In the genomic region with DNA sequence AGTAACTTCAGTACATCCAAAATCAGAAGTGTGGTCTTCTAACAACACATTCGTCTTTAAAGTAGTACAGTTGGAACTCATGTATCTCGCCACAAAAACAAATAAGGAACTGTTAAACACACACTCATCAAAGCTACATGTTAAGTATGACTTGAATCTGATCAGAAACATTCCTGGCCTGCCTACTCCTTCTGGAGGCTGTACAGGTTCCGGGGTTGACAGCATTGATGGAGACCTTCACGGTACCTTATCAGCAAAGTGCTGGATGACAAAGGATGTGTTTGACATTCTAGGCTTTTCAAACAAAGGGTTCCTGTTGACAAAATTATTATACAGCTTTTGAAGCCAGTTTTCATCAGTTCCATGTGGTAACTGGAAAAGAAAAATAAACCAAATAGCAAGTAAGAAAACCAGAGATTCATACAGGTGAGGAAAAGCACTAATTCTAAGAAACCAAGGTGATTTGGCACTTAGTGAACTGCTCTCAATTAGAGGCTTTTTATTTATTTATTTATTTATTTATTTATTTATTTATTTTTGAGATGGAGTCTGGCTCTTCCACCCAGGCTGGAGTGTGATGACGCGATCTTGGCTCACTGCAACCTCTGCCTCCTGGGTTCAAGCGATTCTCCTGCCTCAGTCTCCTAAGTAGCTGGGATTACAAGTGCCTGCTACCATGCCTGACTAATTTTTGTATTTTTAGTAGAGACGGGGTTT, we compare ENCODE assay signal across 27 cellular contexts. TPM values are rescaled to one million over a fixed set of nuclear protein-coding genes. Genes with fewer than 3 reads are reported as not detected.
DNase-seq lines count a peak whose midpoint lies in the region; ATAC-seq and TF ChIP-seq lines count a peak whose summit lies in the region.
"Had no signal": no experiment of that assay in that cellular context is flagged by ENCODE, and none has a peak within 500 bp of the region (broad histone marks: within the 10 kb centered on the region; RNA-seq: fewer than 3 reads in every experiment).

No MANE protein-coding gene starts in this region.

- H3K79me2 ChIP-seq in PC-3 (ENCODE audit: low read length) (no peaks in the 10 kb centered on the region), hepatocyte (no peaks in the 10 kb centered on the region), smooth muscle cell (ENCODE audit: low read depth) (no peaks in the 10 kb centered on the region)

- H3K4me3 ChIP-seq in PC-3 (ENCODE audit: low read length) (no peak overlapping the region), hepatocyte (no peak overlapping the region), smooth muscle cell (no peak overlapping the region)
- H3K4me3 ChIP-seq: colonic mucosa, K562, thyroid gland had no signal

- H3K4me2 ChIP-seq in PC-3 (ENCODE audit: low read length) (peak overlapping the region; percentile 23), hepatocyte (no peak overlapping the region), smooth muscle cell (no peak overlapping the region)

- peaks cover 4% of the 10 kb centered on the region for H3F3A ChIP-seq in PC-3 (ENCODE audit: low read length, unreplicated experiment)
- no peaks in the 10 kb centered on the region for H3F3A ChIP-seq in smooth muscle cell (ENCODE audit: low read depth)

- H3K27ac ChIP-seq in PC-3 (ENCODE audit: low read length), result peak overlapping the region; percentile 95
- H3K27ac ChIP-seq in hepatocyte, result peak overlapping the region; percentile 57
- H3K27ac ChIP-seq in smooth muscle cell (ENCODE audit: low read depth), result peak overlapping the region; percentile 15
- H3K27ac ChIP-seq: colonic mucosa, neutrophil had no signal

- peaks cover 53% of the 10 kb centered on the region for H3K4me1 ChIP-seq in PC-3 (ENCODE audit: insufficient read depth, low read length)
- H3K4me1 ChIP-seq in hepatocyte (ENCODE audit: insufficient read depth), result no peaks in the 10 kb centered on the region
- H3K4me1 ChIP-seq in smooth muscle cell (ENCODE audit: low read depth), result peaks cover 2% of the 10 kb centered on the region
- H3K4me1 ChIP-seq: colonic mucosa had no signal

- intact Hi-C loops in PC-3 (cut with micrococcal nuclease), result no loop called here

- H3K9me3 ChIP-seq in PC-3 (ENCODE audit: low read length) (no peaks in the 10 kb centered on the region), hepatocyte (ENCODE audit: low read depth) (no peaks in the 10 kb centered on the region), smooth muscle cell (replicated peaks; ENCODE audit: low read depth) (no peaks in the 10 kb centered on the region)
- H3K9me3 ChIP-seq: colonic mucosa, neutrophil, thyroid gland had no signal

- peak; percentile 79 for DNase-seq in DMS53 treated with DMSO at 0.1 percent for 48 hours (lab: John Stamatoyannopoulos, UW; ENCODE audit: unreplicated experiment)
- DNase-seq in PC-3, result no peak
- DNase-seq in hepatocyte (ENCODE audit: low spot score), result no peak
- no peak for DNase-seq in smooth muscle cell (lab: John Stamatoyannopoulos, UW; ENCODE audit: unreplicated experiment)
- no peak for DNase-seq in NCI-H1436 (lab: John Stamatoyannopoulos, UW)
- DNase-seq in activated naive CD4-positive, alpha-beta T cell treated with Interleukin-2 at 50 U/mL for 16 hours, result no peak
- DNase-seq in left lobe of liver (ENCODE audit: low spot score), result no peak
- DNase-seq: activated CD4-positive, alpha-beta memory T cell treated with anti-CD3 and anti-CD28 coated beads for 36 hours; activated CD8-positive, alpha-beta memory T cell treated with anti-CD3 and anti-CD28 coated beads, Interleukin-2, amount 50 U/mL, for 4 hours; activated naive CD4-positive, alpha-beta T cell treated with anti-CD3 and anti-CD28 coated beads for 36 hours; amniotic stem cell; DMS79 treated with DMSO at 0.1 percent for 48 hours; effector CD4-positive, alpha-beta T cell; GF-D8; left ventricle myocardium superior; NCI-H1105 treated with DMSO at 0.1 percent for 48 hours; NCI-H345; posterior cingulate gyrus; right cardiac atrium; SHP77 treated with DMSO at 0.1 percent for 48 hours; stimulated activated CD4-positive, alpha-beta T cell treated with anti-CD3 and anti-CD28 coated beads, Interleukin-2, amount 100 ng/mL, for 48 hours; T-helper 2 cell; thyroid gland had no signal

- H2AFZ ChIP-seq in PC-3 (ENCODE audit: low read length) (no peak overlapping the region), hepatocyte (no peak overlapping the region), smooth muscle cell (ENCODE audit: low read depth) (no peak overlapping the region)

- H3K36me3 ChIP-seq in PC-3 (ENCODE audit: low read depth, low read length) (peaks cover 26% of the 10 kb centered on the region), hepatocyte (replicated peaks; ENCODE audit: insufficient read depth, low read depth) (no peaks in the 10 kb centered on the region), smooth muscle cell (ENCODE audit: low read depth) (no peaks in the 10 kb centered on the region)
- H3K36me3 ChIP-seq: colonic mucosa, neutrophil had no signal

- H3K27me3 ChIP-seq in PC-3 (ENCODE audit: low read length) (no peaks in the 10 kb centered on the region), hepatocyte (no peaks in the 10 kb centered on the region), smooth muscle cell (ENCODE audit: low read depth) (no peaks in the 10 kb centered on the region)
- H3K27me3 ChIP-seq: colonic mucosa, thyroid gland had no signal

- TF ChIP-seq CTCF in PC-3 (conservative IDR thresholded peaks at IDR 0.05; ENCODE audit: low read depth, low read length) (no peak), hepatocyte (IDR thresholded peaks at IDR 0.05; ENCODE audit: poor library complexity) (no peak), smooth muscle cell (IDR thresholded peaks at IDR 0.05; ENCODE audit: borderline replicate concordance, insufficient read depth, poor library complexity, severe bottlenecking) (no peak)

- no peak for ATAC-seq in PC-3
- no peak for ATAC-seq in left lobe of liver
- ATAC-seq: K562 had no signal

- no peaks in the 10 kb centered on the region for H3K9me2 ChIP-seq in PC-3 (replicated peaks; ENCODE audit: low read length)
- no peaks in the 10 kb centered on the region for H3K9me2 ChIP-seq in hepatocyte (replicated peaks; ENCODE audit: insufficient read depth)

- BruUV-seq in PC-3 (replicated peaks; lab: Mats Ljungman, UMichigan), result no TSS peak

- H4K20me1 ChIP-seq in PC-3 (ENCODE audit: low read length) (no peaks in the 10 kb centered on the region), hepatocyte (ENCODE audit: insufficient read depth, poor library complexity, severe bottlenecking) (no peaks in the 10 kb centered on the region), smooth muscle cell (ENCODE audit: low read depth) (no peaks in the 10 kb centered on the region)

- CTCF ChIA-PET in PC-3 (lab: Charles Lee), result interaction anchor here (0.6 kb wide), 1 partner anchor 36 kb away, joined by 3 read pairs; no protein-coding TSS in a partner anchor

- POLR2A ChIA-PET in PC-3 (lab: Charles Lee; ENCODE audit: unreplicated experiment), result interaction anchor here (0.6 kb wide), 1 partner anchor 11 kb away, joined by 4 read pairs; no protein-coding TSS in a partner anchor

- no peak overlapping the region for H3K9ac ChIP-seq in PC-3 (ENCODE audit: low read length)
- no peak overlapping the region for H3K9ac ChIP-seq in smooth muscle cell (ENCODE audit: low read depth)

- 73% methylated on average over 8 of the region's 8 CpGs for WGBS in hepatocyte (ENCODE audit: low lambda C conversion rate, missing lambda C conversion rate)
- 71% methylated on average over 8 of the region's 8 CpGs for WGBS in smooth muscle cell (ENCODE audit: low lambda C conversion rate)

RNA-seq across cellular contexts. Expression of gene MYO5C, which starts 44.3 kb away (rescaled TPM):
- 16.7 and 17.7 TPM in 2 replicates for total RNA-seq in PC-3 (2014; rRNA removed)
- 15.7 and 18.2 TPM in 2 replicates for total RNA-seq in hepatocyte
- 6.7 and 10.2 TPM in 2 replicates for polyA plus RNA-seq in hepatocyte
- 1.5 TPM in 2 replicates for total RNA-seq in smooth muscle cell
- polyA plus RNA-seq in smooth muscle cell, result 0.26 and 0.69 TPM in 2 replicates
- total RNA-seq in left lobe of liver, result 6.3 TPM
- total RNA-seq: HT1080 had no signal

Comparison
In these comparisons a context has a peak if more than half of its experiments do, and no peak if none do; other contexts are left out.
1. H3K27ac ChIP-seq: peak in every context shown above with its lines; median percentile 95 in PC-3; 57 in hepatocyte; 15 in smooth muscle cell.